In the genomic region with DNA sequence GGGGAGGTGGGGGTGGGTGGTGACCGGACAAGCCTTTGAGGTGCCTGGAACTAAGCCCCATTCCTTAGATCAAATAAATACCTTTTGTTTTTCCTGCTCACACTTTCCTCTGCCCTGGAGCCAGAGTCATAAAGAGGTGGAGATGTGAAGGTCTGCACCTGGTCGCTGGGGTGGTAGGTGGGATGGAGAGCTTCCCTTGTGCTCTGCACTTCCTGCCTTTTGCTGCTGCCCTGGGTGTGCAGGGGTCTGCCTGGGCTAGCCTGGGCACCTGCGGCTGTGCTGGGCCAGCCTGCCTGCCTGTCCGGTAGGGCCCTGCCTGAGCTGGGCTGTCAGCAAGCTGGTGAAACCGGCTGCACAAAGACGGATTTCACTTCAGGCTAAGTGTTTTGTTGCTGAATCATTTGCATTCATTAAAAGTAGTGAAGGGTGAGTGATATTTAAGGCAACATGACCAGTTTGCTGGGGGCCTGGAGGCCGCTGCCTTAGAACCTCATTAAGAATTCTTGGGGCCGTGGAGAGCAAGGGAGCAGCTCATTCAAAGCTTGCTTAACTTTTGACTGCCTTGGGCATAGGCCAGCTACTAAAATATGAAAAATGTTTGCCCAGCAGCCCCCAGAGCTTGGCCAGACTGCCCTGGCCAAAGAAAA, we compare ENCODE assay signal across 1 cellular context.
TF ChIP-seq lines count a peak whose summit lies in the region.

No MANE protein-coding gene starts in this region.

TF ChIP-seq in endothelial cell of umbilical vein, 7 proteins besides CTCF, POLR2A, EP300 and RAD21:
- TF ChIP-seq, protein P1, sequence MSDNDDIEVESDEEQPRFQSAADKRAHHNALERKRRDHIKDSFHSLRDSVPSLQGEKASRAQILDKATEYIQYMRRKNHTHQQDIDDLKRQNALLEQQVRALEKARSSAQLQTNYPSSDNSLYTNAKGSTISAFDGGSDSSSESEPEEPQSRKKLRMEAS (IDR thresholded peaks at IDR 0.05; ENCODE audit: insufficient read depth, insufficient read length) = no peak
- TF ChIP-seq POLR2AphosphoS5 (IDR thresholded peaks at IDR 0.05; ENCODE audit: insufficient read depth, low read depth, low read length) = no peak
